1 cellular context compared by ENCODE assay signal in the genomic region with DNA sequence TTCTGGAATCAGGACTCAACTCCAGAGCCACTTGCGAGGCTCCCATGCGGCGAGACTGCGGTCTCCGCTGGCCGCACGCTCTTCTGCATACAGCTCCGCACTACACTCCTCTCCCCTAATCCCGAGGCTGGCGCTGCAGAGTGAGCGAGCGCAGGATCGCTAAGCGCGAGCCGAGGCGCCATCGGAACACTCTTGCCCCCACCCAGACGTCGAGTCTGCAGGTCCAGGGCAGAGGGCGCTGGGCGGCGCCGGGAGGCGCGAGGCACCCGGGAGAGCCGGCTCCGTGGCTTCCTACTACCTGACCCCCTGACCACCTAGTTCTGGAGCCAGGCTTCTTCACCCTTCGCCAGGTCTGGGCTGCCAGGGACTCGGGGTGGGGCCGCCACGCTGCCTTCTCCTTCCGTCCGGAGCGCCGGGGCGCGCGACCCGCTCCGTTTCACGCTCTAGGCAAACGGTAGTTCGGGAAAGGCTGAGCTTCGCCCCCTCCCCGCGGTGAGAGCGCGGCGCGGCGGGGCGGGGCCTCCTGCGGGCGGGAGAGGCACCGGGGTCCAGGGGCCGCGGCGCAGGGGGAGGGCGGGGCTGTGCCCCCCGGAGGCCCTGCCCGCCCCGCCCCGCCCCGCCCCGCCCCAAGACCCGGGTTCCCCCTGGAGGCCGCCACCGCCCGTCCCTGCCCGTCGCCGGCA.
A peak's percentile ranks its signal among the peaks of the same experiment; 100 is the strongest.
TF ChIP-seq lines count a peak whose summit lies in the region.

No MANE protein-coding gene starts in this region.

TF ChIP-seq in A549, 52 proteins besides CTCF, POLR2A, EP300 and RAD21 (continued from another document):
- TF ChIP-seq MAX (IDR thresholded peaks at IDR 0.05) = 0 out of 2 replicates have a peak, but pooled peaks have one; percentile 67
- TF ChIP-seq JUN (IDR thresholded peaks at IDR 0.05) = peak; percentile 36 to 74; a peak in 3 of 5 replicates
- TF ChIP-seq BCL3 (IDR thresholded peaks at IDR 0.05) = peak; percentile 57; the same call in 1 of the 3 replicates
- peak; percentile 61; the same call in 1 of the 2 replicates for TF ChIP-seq E2F6 (IDR thresholded peaks at IDR 0.05; ENCODE audit: borderline replicate concordance, low read depth)
- TF ChIP-seq HMGXB4 (CRISPR knock-in tag; IDR thresholded peaks at IDR 0.05; ENCODE audit: borderline replicate concordance) = no peak
